ENCODE assay signal across 8 cellular contexts in the genomic region with DNA sequence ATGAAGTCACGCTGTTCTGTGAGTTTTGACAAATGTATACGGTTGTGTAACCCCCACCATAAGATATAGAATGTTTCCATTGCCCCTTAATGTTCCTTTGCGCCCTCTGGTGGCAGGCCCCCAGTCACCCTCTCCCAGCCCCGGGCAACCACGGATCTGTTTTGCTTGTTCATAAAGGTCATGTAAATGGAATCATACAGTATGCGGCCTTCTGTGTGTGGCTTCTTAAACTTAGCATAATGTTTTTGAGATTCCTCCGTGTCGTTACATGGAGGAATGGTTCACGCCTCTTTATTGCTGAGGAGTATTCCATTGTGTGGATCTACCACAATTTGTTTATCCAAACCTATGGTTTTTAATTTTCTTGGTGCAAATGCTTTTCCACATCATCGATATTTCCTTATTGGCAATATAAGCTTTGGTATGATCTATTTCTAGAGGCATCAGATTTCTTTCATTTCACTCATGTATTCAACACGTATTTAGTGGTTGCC. TPM values are rescaled to one million over a fixed set of nuclear protein-coding genes. Genes with fewer than 3 reads are reported as not detected.
DNase-seq lines count a peak whose midpoint lies in the region; ATAC-seq, FAIRE-seq and TF ChIP-seq lines count a peak whose summit lies in the region.

No MANE protein-coding gene starts in this region.

- H3K9ac ChIP-seq in OCI-LY1 (ENCODE audit: low read length) (no peak overlapping the region), neural cell (ENCODE audit: low read length) (no peak overlapping the region)

- TF ChIP-seq CTCF in OCI-LY1 (IDR thresholded peaks at IDR 0.05; ENCODE audit: low read length) (peak; percentile 96), esophagus muscularis mucosa (IDR thresholded peaks at IDR 0.05) (peak; percentile 77 to 87 (median 82)), neural cell (IDR thresholded peaks at IDR 0.05; ENCODE audit: poor library complexity, severe bottlenecking) (peak; percentile 43)

- H4K20me1 ChIP-seq in OCI-LY1 (ENCODE audit: insufficient read depth, low read length) = no peaks in the 10 kb centered on the region
- H4K20me1 ChIP-seq in neural cell (ENCODE audit: insufficient read depth) = no peaks in the 10 kb centered on the region

- H3K9me3 ChIP-seq in OCI-LY1 (ENCODE audit: low read length) (no peaks in the 10 kb centered on the region), esophagus muscularis mucosa (no peaks in the 10 kb centered on the region), neural cell (ENCODE audit: low read length) (no peaks in the 10 kb centered on the region)

- no peaks in the 10 kb centered on the region for H3K4me1 ChIP-seq in OCI-LY1 (ENCODE audit: insufficient read depth, low read length, severe bottlenecking)
- no peaks in the 10 kb centered on the region for H3K4me1 ChIP-seq in esophagus muscularis mucosa

- H3K4me2 ChIP-seq in OCI-LY1 (ENCODE audit: low read length) (no peak overlapping the region), neural cell (ENCODE audit: low read length) (no peak overlapping the region)

- H3K9me2 ChIP-seq in OCI-LY1 (ENCODE audit: low read depth, low read length) (no peaks in the 10 kb centered on the region), neural cell (ENCODE audit: insufficient read depth, low read length) (no peaks in the 10 kb centered on the region)

- no peaks in the 10 kb centered on the region for H3K79me2 ChIP-seq in OCI-LY1 (ENCODE audit: insufficient read depth, low read length)
- H3K79me2 ChIP-seq in neural cell (replicated peaks; ENCODE audit: insufficient read depth, low read length) = no peaks in the 10 kb centered on the region

- TF ChIP-seq POLR2A in GM12892 (IDR thresholded peaks at IDR 0.05; ENCODE audit: low read depth, low read length) = no peak
- no peak for TF ChIP-seq POLR2A in esophagus muscularis mucosa (IDR thresholded peaks at IDR 0.05; ENCODE audit: low read depth)

- H3K27ac ChIP-seq in OCI-LY1 (ENCODE audit: low read depth, low read length, poor library complexity, severe bottlenecking) (no peak overlapping the region), esophagus muscularis mucosa (replicated peaks in 1 of 4) (no peak overlapping the region), neural cell (ENCODE audit: low read length) (no peak overlapping the region)

- no peaks in the 10 kb centered on the region for H3F3A ChIP-seq in OCI-LY1 (ENCODE audit: insufficient read depth, low read length)
- no peaks in the 10 kb centered on the region for H3F3A ChIP-seq in neural cell (ENCODE audit: insufficient read depth, low read length, poor library complexity, severe bottlenecking)

- WGBS in esophagus muscularis mucosa = 51% methylated on average over 11 of the region's 11 CpGs

- DNase-seq in GM12892 (ENCODE audit: insufficient read length) (peak; percentile 46), activated T-cell treated with anti-CD3 and anti-CD28 coated beads for 24 hours (ENCODE audit: low read depth) (peak; percentile 66), esophagus muscularis mucosa (ENCODE audit: extremely low spot score) (no peak), superior temporal gyrus (ENCODE audit: extremely low spot score) (peak; percentile 38), NCI-H2196 (lab: John Stamatoyannopoulos, UW; ENCODE audit: unreplicated experiment) (no peak)

- no peaks in the 10 kb centered on the region for H3K36me3 ChIP-seq in OCI-LY1 (ENCODE audit: insufficient read depth, low read length)
- peaks cover 0 to 22% (median 10%) of the 10 kb centered on the region in 4 donors for H3K36me3 ChIP-seq in esophagus muscularis mucosa
- no peaks in the 10 kb centered on the region for H3K36me3 ChIP-seq in neural cell (ENCODE audit: insufficient read depth, low read length)

- H2AFZ ChIP-seq in OCI-LY1 (ENCODE audit: low read length) (no peak overlapping the region), neural cell (ENCODE audit: low read depth, low read length) (no peak overlapping the region)

- TF ChIP-seq EP300 in esophagus muscularis mucosa (IDR thresholded peaks at IDR 0.05) (no peak), neural cell (conservative IDR thresholded peaks at IDR 0.05; ENCODE audit: poor library complexity, severe bottlenecking) (no peak)

- intact Hi-C loops in esophagus muscularis mucosa (cut with DNase I) = loop anchor here (2.0 kb wide), 1 partner anchor 177 kb away; the partner anchor contains the start of gene ANKRD6

- no peaks in the 10 kb centered on the region for H3K27me3 ChIP-seq in OCI-LY1 (ENCODE audit: insufficient read depth, low read length)
- H3K27me3 ChIP-seq in esophagus muscularis mucosa = no peaks in the 10 kb centered on the region
- H3K27me3 ChIP-seq in neural cell (ENCODE audit: insufficient read depth, low read depth, low read length) = no peaks in the 10 kb centered on the region

- peak; percentile 94 for FAIRE-seq in GM12892 (lab: Jason Lieb, UNC)

- H3K4me3 ChIP-seq in OCI-LY1 (ENCODE audit: low read depth, low read length, poor library complexity, severe bottlenecking) (no peak overlapping the region), esophagus muscularis mucosa (no peak overlapping the region), neural cell (ENCODE audit: low read length) (no peak overlapping the region)

- ATAC-seq in HG03103 (IDR thresholded peaks at IDR 0.05; ENCODE audit: low read depth, unreplicated experiment) = peak; percentile 68

- peak; percentile 16 for TF ChIP-seq RAD21 in neural cell (conservative IDR thresholded peaks at IDR 0.05)

TF ChIP-seq in neural cell, 6 proteins besides CTCF, POLR2A, EP300 and RAD21:
- peak; percentile 57 for TF ChIP-seq SMC3 (conservative IDR thresholded peaks at IDR 0.05; ENCODE audit: poor library complexity)
- no peak for TF ChIP-seq TAF1 (IDR thresholded peaks at IDR 0.05; ENCODE audit: low read depth)

RNA-seq across cellular contexts. Expression of gene LYRM2, which starts 28.4 kb away (rescaled TPM):
- 28.1 TPM for polyA plus RNA-seq in GM12892 (2012; ENCODE audit: missing spikeins)
- 10 to 100 TPM; 18.9 to 24.5 (median 19.9) TPM for total RNA-seq in esophagus muscularis mucosa
- 25.5 and 27.0 TPM in 2 replicates for polyA plus RNA-seq in neural cell
- 34.8 and 44.7 TPM in 2 replicates for polyA minus RNA-seq in neural cell

Comparison
In these comparisons a context has a peak if more than half of its experiments do, and no peak if none do; other contexts are left out.
1. DNase-seq: peak in GM12892 (single experiment), activated T-cell treated with anti-CD3 and anti-CD28 coated beads for 24 hours (single experiment) and superior temporal gyrus (single experiment); none in esophagus muscularis mucosa (single experiment) and NCI-H2196 (single experiment).
2. CTCF ChIP-seq: peak in every context shown above with its lines; median percentile 96 in OCI-LY1; 82 in esophagus muscularis mucosa; 43 in neural cell.